Comparison of ENCODE assay signal across 12 cellular contexts in genomic region chr7:94492601-94493000, GRCh38. TPM values are rescaled to one million over a fixed set of nuclear protein-coding genes. Genes with fewer than 3 reads are reported as not detected.
DNase-seq lines count a peak whose midpoint lies in the region; ATAC-seq and TF ChIP-seq lines count a peak whose summit lies in the region.
"Had no signal": no experiment of that assay in that cellular context is flagged by ENCODE, and none has a peak within 500 bp of the region (broad histone marks: within the 10 kb centered on the region; RNA-seq: fewer than 3 reads in every experiment).

No MANE protein-coding gene starts in this region.

- intact Hi-C loops in dorsolateral prefrontal cortex (cut with DNase I) = no loop called here

- TF ChIP-seq CTCF in dorsolateral prefrontal cortex (IDR thresholded peaks at IDR 0.05 in 54 of 56, conservative IDR thresholded peaks at IDR 0.05 in 2 of 56; ENCODE audit: low read depth in 1 of 56, partially characterized antibody in 56 of 56) = no peak

- no peak overlapping the region for H3K27ac ChIP-seq in dorsolateral prefrontal cortex
- H3K27ac ChIP-seq: A549, ovary had no signal

- peaks cover 38% of the 10 kb centered on the region for H3K27me3 Mint-ChIP-seq in activated T-cell treated with anti-CD3 and anti-CD28 coated beads, Interleukin-2, amount 50 U/mL, for 4 hours (ENCODE audit: low read depth)
- peaks cover 41% of the 10 kb centered on the region for H3K27me3 Mint-ChIP-seq in stimulated activated memory B cell treated with anti-CD40 and anti-IgM and Interleukin-4, amounts not matched to agents 10 μg/mL and 1 μg/mL and 100 μg/mL, for 72 hours

- no peak overlapping the region for H3K4me3 Mint-ChIP-seq in activated T-cell treated with anti-CD3 and anti-CD28 coated beads, Interleukin-2, amount 50 U/mL, for 4 hours
- H3K4me3 Mint-ChIP-seq in stimulated activated memory B cell treated with anti-CD40 and anti-IgM and Interleukin-4, amounts not matched to agents 10 μg/mL and 1 μg/mL and 100 μg/mL, for 72 hours = no peak overlapping the region
- H3K4me3 Mint-ChIP-seq: H9 had no signal

- peak; percentile 50 to 58 for ATAC-seq in activated T-cell treated with anti-CD3 and anti-CD28 coated beads, Interleukin-2, amount 50 U/mL, for 4 hours
- ATAC-seq in GM21737 (IDR thresholded peaks at IDR 0.05; ENCODE audit: unreplicated experiment) (peak; percentile 100), HG03175 (IDR thresholded peaks at IDR 0.05; ENCODE audit: unreplicated experiment) (peak; percentile 99)
- peak; percentile 68 for ATAC-seq in stimulated activated memory B cell treated with anti-CD40 and anti-IgM and Interleukin-4, amounts not matched to agents 10 μg/mL and 1 μg/mL and 100 μg/mL, for 72 hours
- ATAC-seq: A549, left ventricle myocardium superior had no signal

- no peaks in the 10 kb centered on the region for H3K36me3 Mint-ChIP-seq in activated T-cell treated with anti-CD3 and anti-CD28 coated beads, Interleukin-2, amount 50 U/mL, for 4 hours (ENCODE audit: insufficient read depth)
- no peaks in the 10 kb centered on the region for H3K36me3 Mint-ChIP-seq in stimulated activated memory B cell treated with anti-CD40 and anti-IgM and Interleukin-4, amounts not matched to agents 10 μg/mL and 1 μg/mL and 100 μg/mL, for 72 hours

- DNase-seq in activated T-cell treated with anti-CD3 and anti-CD28 coated beads, Interleukin-2, amount 50 U/mL, for 4 hours = no peak
- no peak for DNase-seq in activated T-cell treated with anti-CD3 and anti-CD28 coated beads for 4 hours
- DNase-seq in effector CD4-positive, alpha-beta T cell = no peak
- no peak for DNase-seq in activated CD8-positive, alpha-beta memory T cell treated with anti-CD3 and anti-CD28 coated beads for 24 hours
- DNase-seq in dorsolateral prefrontal cortex = no peak
- DNase-seq: H9, left ventricle myocardium superior, ovary had no signal

- H3K9me3 Mint-ChIP-seq in activated T-cell treated with anti-CD3 and anti-CD28 coated beads, Interleukin-2, amount 50 U/mL, for 4 hours = peaks cover 3% of the 10 kb centered on the region
- H3K9me3 Mint-ChIP-seq in stimulated activated memory B cell treated with anti-CD40 and anti-IgM and Interleukin-4, amounts not matched to agents 10 μg/mL and 1 μg/mL and 100 μg/mL, for 72 hours = no peaks in the 10 kb centered on the region

- no peaks in the 10 kb centered on the region for H3K4me1 Mint-ChIP-seq in activated T-cell treated with anti-CD3 and anti-CD28 coated beads, Interleukin-2, amount 50 U/mL, for 4 hours (ENCODE audit: low read depth)
- no peaks in the 10 kb centered on the region for H3K4me1 Mint-ChIP-seq in stimulated activated memory B cell treated with anti-CD40 and anti-IgM and Interleukin-4, amounts not matched to agents 10 μg/mL and 1 μg/mL and 100 μg/mL, for 72 hours

- no peak overlapping the region for H3K4me3 ChIP-seq in dorsolateral prefrontal cortex
- H3K4me3 ChIP-seq: A549, ovary had no signal

- H3K27ac Mint-ChIP-seq in stimulated activated memory B cell treated with anti-CD40 and anti-IgM and Interleukin-4, amounts not matched to agents 10 μg/mL and 1 μg/mL and 100 μg/mL, for 72 hours = no peak overlapping the region
- H3K27ac Mint-ChIP-seq: H9 had no signal

- peaks cover 0 to 4% (median 0%) of the 10 kb centered on the region in 45 donors for H3K27me3 ChIP-seq in dorsolateral prefrontal cortex
- H3K27me3 ChIP-seq: ovary had no signal

RNA-seq across cellular contexts. Expression of gene CASD1, which starts 17.0 kb away (rescaled TPM):
- 10 to 100 TPM; 15.0 to 16.6 (median 15.0) TPM for total RNA-seq in activated T-cell treated with anti-CD3 and anti-CD28 coated beads, Interleukin-2, amount 50 U/mL, for 4 hours
- total RNA-seq in dorsolateral prefrontal cortex = 10 to 100 TPM; 32.8 to 82.0 (median 57.2) TPM
